ENCODE assay signal across 13 cellular contexts in the genomic region with DNA sequence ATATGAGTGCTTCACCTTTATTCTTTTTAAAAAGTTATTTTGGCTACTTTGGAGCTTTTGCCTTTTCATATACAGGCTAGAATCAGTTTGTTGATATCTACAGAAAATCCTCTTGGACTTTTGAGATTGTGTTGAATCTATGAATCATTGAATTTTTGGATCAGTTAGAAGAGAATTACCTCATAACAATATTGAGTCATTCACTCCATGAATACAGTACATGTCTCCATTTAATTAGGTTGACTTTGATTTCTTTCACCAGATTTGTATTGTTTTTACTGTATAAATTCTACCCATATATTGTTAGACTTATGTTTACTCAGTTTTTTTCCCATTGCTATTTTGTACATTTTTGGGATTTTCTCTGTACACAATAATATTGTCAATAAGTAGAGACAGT. TPM values are rescaled to one million over a fixed set of nuclear protein-coding genes. Genes with fewer than 3 reads are reported as not detected.
DNase-seq lines count a peak whose midpoint lies in the region; ATAC-seq, FAIRE-seq and TF ChIP-seq lines count a peak whose summit lies in the region.
"Had no signal": no experiment of that assay in that cellular context is flagged by ENCODE, and none has a peak within 500 bp of the region (broad histone marks: within the 10 kb centered on the region; RNA-seq: fewer than 3 reads in every experiment).

No MANE protein-coding gene starts in this region.

- DNase-seq in left ventricle myocardium superior (no peak), left ventricle myocardium inferior (no peak), adipocyte (ENCODE audit: low read depth) (peak; percentile 76), foreskin fibroblast (peak; percentile 11 to 49), HEK293T (ENCODE audit: extremely low spot score) (no peak), small intestine (no peak), epidermal melanocyte (ENCODE audit: insufficient read length, low spot score) (no peak), lower leg skin (ENCODE audit: low spot score in 2 of 2) (no peak)
- DNase-seq: AML-193, DMS79 treated with DMSO at 0.1 percent for 48 hours, erythroblast had no signal

- FAIRE-seq in small intestine (lab: Jason Lieb, UNC), result no peak

- intact Hi-C loops in left ventricle myocardium superior (cut with micrococcal nuclease) (no loop called here), left ventricle myocardium inferior (cut with micrococcal nuclease) (no loop called here), lower leg skin (cut with DNase I; ENCODE audit: low total_unique reads) (no loop called here)

- H3K27me3 ChIP-seq in left ventricle myocardium inferior (ENCODE audit: low read depth) (no peaks in the 10 kb centered on the region), adipocyte (replicated peaks; ENCODE audit: control insufficient read depth, insufficient read depth, low read length) (no peaks in the 10 kb centered on the region), small intestine (ENCODE audit: control insufficient read depth in 2 of 2, insufficient read depth in 2 of 2, low read length in 2 of 2) (no peaks in the 10 kb centered on the region)

- H3K36me3 ChIP-seq in left ventricle myocardium inferior (no peaks in the 10 kb centered on the region), adipocyte (ENCODE audit: control insufficient read depth, insufficient read depth, low read length, severe bottlenecking) (peaks cover 6% of the 10 kb centered on the region), small intestine (ENCODE audit: control insufficient read depth in 2 of 2, insufficient read depth in 2 of 2, low read length in 2 of 2) (no peaks in the 10 kb centered on the region)

- ATAC-seq in left ventricle myocardium superior, result peak; percentile 40
- ATAC-seq: Panc1 had no signal

- H3K4me1 ChIP-seq in left ventricle myocardium inferior (peaks cover 56% of the 10 kb centered on the region), adipocyte (ENCODE audit: control insufficient read depth, insufficient read depth, low read length) (peaks cover 33% of the 10 kb centered on the region), small intestine (ENCODE audit: control insufficient read depth in 2 of 2, insufficient read depth in 1 of 2, low read depth in 1 of 2, low read length in 1 of 2) (no peaks in the 10 kb centered on the region)

- no peak for TF ChIP-seq CTCF in left ventricle myocardium inferior (IDR thresholded peaks at IDR 0.05; ENCODE audit: borderline replicate concordance)
- TF ChIP-seq CTCF in foreskin fibroblast (IDR thresholded peaks at IDR 0.05; ENCODE audit: low read depth, low read length), result no peak
- no peak for TF ChIP-seq CTCF in lower leg skin (IDR thresholded peaks at IDR 0.05)

- POLR2A ChIA-PET in HEK293T (lab: Yijun Ruan, JAX), result no interaction called here

- H3K27ac ChIP-seq in left ventricle myocardium inferior (replicated peaks) (no peak overlapping the region), small intestine (ENCODE audit: low read depth in 1 of 2, low read length in 1 of 2) (no peak overlapping the region)
- H3K27ac ChIP-seq: skin epidermis had no signal

- CTCF ChIA-PET in HEK293T (lab: Yijun Ruan, JAX), result no interaction called here

- TF ChIP-seq POLR2A in lower leg skin (IDR thresholded peaks at IDR 0.05), result no peak

- H3K9ac ChIP-seq in adipocyte (ENCODE audit: low read length), result no peak overlapping the region

- H3K4me3 ChIP-seq in left ventricle myocardium inferior (no peak overlapping the region), adipocyte (ENCODE audit: low read length) (no peak overlapping the region), foreskin fibroblast (ENCODE audit: low read depth in 1 of 2, low read length in 2 of 2) (no peak overlapping the region), small intestine (ENCODE audit: low read depth in 1 of 2, low read length in 2 of 2) (no peak overlapping the region), lower leg skin (ENCODE audit: low read depth, poor library complexity, severe bottlenecking) (no peak overlapping the region)
- H3K4me3 ChIP-seq: skin epidermis had no signal

- H3K9me3 ChIP-seq in left ventricle myocardium inferior (replicated peaks), result no peaks in the 10 kb centered on the region
- no peaks in the 10 kb centered on the region for H3K9me3 ChIP-seq in adipocyte (ENCODE audit: control insufficient read depth, low read length)
- no peaks in the 10 kb centered on the region for H3K9me3 ChIP-seq in small intestine (ENCODE audit: control insufficient read depth, low read depth)

TF ChIP-seq in HEK293T, 16 proteins besides CTCF, POLR2A, EP300 and RAD21:
- no peak for TF ChIP-seq FOXM1 (IDR thresholded peaks at IDR 0.05; ENCODE audit: borderline replicate concordance)
- no peak for TF ChIP-seq SP1 (IDR thresholded peaks at IDR 0.05)
- TF ChIP-seq, protein P1, sequence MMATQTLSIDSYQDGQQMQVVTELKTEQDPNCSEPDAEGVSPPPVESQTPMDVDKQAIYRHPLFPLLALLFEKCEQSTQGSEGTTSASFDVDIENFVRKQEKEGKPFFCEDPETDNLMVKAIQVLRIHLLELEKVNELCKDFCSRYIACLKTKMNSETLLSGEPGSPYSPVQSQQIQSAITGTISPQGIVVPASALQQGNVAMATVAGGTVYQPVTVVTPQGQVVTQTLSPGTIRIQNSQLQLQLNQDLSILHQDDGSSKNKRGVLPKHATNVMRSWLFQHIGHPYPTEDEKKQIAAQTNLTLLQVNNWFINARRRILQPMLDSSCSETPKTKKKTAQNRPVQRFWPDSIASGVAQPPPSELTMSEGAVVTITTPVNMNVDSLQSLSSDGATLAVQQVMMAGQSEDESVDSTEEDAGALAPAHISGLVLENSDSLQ (IDR thresholded peaks at IDR 0.05), result no peak
- no peak for TF ChIP-seq FOXK2 (IDR thresholded peaks at IDR 0.05)
- TF ChIP-seq ARNT (IDR thresholded peaks at IDR 0.05), result no peak
- no peak for TF ChIP-seq BHLHE40 (IDR thresholded peaks at IDR 0.05; ENCODE audit: borderline replicate concordance)
- TF ChIP-seq SUZ12 (IDR thresholded peaks at IDR 0.05), result no peak
- no peak for TF ChIP-seq LEF1 (IDR thresholded peaks at IDR 0.05; ENCODE audit: borderline replicate concordance)
- no peak for TF ChIP-seq ZNF384 (IDR thresholded peaks at IDR 0.05)
- TF ChIP-seq CTBP1 (IDR thresholded peaks at IDR 0.05; ENCODE audit: borderline replicate concordance), result no peak
- no peak for TF ChIP-seq L3MBTL2 (conservative IDR thresholded peaks at IDR 0.05)
- no peak for TF ChIP-seq TARDBP (IDR thresholded peaks at IDR 0.05)
- no peak for TF ChIP-seq HDGF (IDR thresholded peaks at IDR 0.05; ENCODE audit: borderline replicate concordance)

RNA-seq across cellular contexts. Expression of a gene that starts 54.4 kb away (rescaled TPM):
- total RNA-seq in left ventricle myocardium superior, result 43.0 TPM
- 50.7 TPM for total RNA-seq in left ventricle myocardium inferior
- polyA plus RNA-seq in small intestine, result 1 to 10 TPM; 4.1 to 7.4 (median 4.5) TPM
- total RNA-seq in lower leg skin, result 10 to 100 TPM; 54.7 to 71.8 (median 64.9) TPM

Comparison
In these comparisons a context has a peak if more than half of its experiments do, and no peak if none do; other contexts are left out.
1. DNase-seq: peak in adipocyte (single experiment) and foreskin fibroblast (2 of 2); none in left ventricle myocardium superior (single experiment), left ventricle myocardium inferior (single experiment), HEK293T (single experiment), small intestine (single experiment), epidermal melanocyte (single experiment) and lower leg skin (0 of 2).